Comparison of ENCODE assay signal across 17 cellular contexts in genomic region chr10:103626178-103626577, GRCh38.
DNase-seq lines count a peak whose midpoint lies in the region; ATAC-seq lines count a peak whose summit lies in the region.
"Had no signal": no experiment of that assay in that cellular context is flagged by ENCODE, and none has a peak within 500 bp of the region (broad histone marks: within the 10 kb centered on the region; RNA-seq: fewer than 3 reads in every experiment).

No MANE protein-coding gene starts in this region.

- peaks cover 11 to 14% of the 10 kb centered on the region in 2 donors for H3K36me3 ChIP-seq in neuronal stem cell (replicated peaks in 1 of 2; ENCODE audit: control insufficient read depth in 2 of 2, insufficient read depth in 2 of 2, low read length in 2 of 2)
- H3K36me3 ChIP-seq: HAP-1 had no signal

- in situ Hi-C loops in G401 (cut with HindIII; ENCODE audit: low sequenced_read_pairs) = no loop called here

- H3K9ac ChIP-seq in neuronal stem cell (ENCODE audit: low read depth, low read length, poor library complexity) = no peak overlapping the region

- no peak overlapping the region for H3K4me3 ChIP-seq in neuronal stem cell (ENCODE audit: low read length in 2 of 2)
- H3K4me3 ChIP-seq: HAP-1 had no signal

- no peak overlapping the region for H2BK5ac ChIP-seq in neuronal stem cell (ENCODE audit: low read length)

- no peak for ATAC-seq in T-helper 17 cell
- ATAC-seq in GM18498 (IDR thresholded peaks at IDR 0.05; ENCODE audit: unreplicated experiment) = no peak
- ATAC-seq: PC-3 had no signal

- peak overlapping the region; percentile 48 for H2AK5ac ChIP-seq in neuronal stem cell (ENCODE audit: low read depth, low read length)

- no peak overlapping the region for H3K4ac ChIP-seq in neuronal stem cell (ENCODE audit: low read length)

- H3K27me3 Mint-ChIP-seq in T-helper 17 cell = no peaks in the 10 kb centered on the region

- no peak overlapping the region for H2AFZ ChIP-seq in neuronal stem cell (ENCODE audit: low read length)

- peak; percentile 96 for DNase-seq in G401 (ENCODE audit: low spot score)
- no peak for DNase-seq in T-helper 17 cell
- peak; percentile 90 for DNase-seq in cerebellum (ENCODE audit: low spot score)
- no peak for DNase-seq in neuronal stem cell (ENCODE audit: low spot score)
- DNase-seq in glomerular visceral epithelial cell (ENCODE audit: extremely low spot score) = no peak
- no peak for DNase-seq in NK-92 treated with Interleukin-12 subunit alpha and Interleukin-12 subunit beta, amount 100 ng/mL, for 24 hours (lab: John Stamatoyannopoulos, UW)
- DNase-seq: DMS79 treated with DMSO at 0.1 percent for 48 hours, IMR-90, Karpas-422, NCI-H1417 treated with DMSO at 0.1 percent for 48 hours, NCI-H2029, NCI-H2171, PC-3, RPMI8226 had no signal

- no peak overlapping the region for H2BK120ac ChIP-seq in neuronal stem cell (ENCODE audit: low read depth, low read length)

- no peak overlapping the region for H3K4me3 Mint-ChIP-seq in T-helper 17 cell

- no peak overlapping the region for H2BK12ac ChIP-seq in neuronal stem cell (ENCODE audit: low read length)

- no peak overlapping the region for H3K14ac ChIP-seq in neuronal stem cell (ENCODE audit: low read length)

- no peak overlapping the region for H3K23ac ChIP-seq in neuronal stem cell (ENCODE audit: low read depth, low read length, poor library complexity)

- no peak overlapping the region for H2BK15ac ChIP-seq in neuronal stem cell (ENCODE audit: low read length)

- H3K9me3 ChIP-seq in T-helper 17 cell (ENCODE audit: control insufficient read depth, low read length, poor library complexity, severe bottlenecking) (no peaks in the 10 kb centered on the region), neuronal stem cell (replicated peaks in 1 of 2; ENCODE audit: control insufficient read depth in 2 of 2, insufficient read depth in 1 of 2, low read depth in 1 of 2, low read length in 2 of 2) (no peaks in the 10 kb centered on the region)
- H3K9me3 ChIP-seq: HAP-1 had no signal

- no peaks in the 10 kb centered on the region for H3K27me3 ChIP-seq in neuronal stem cell (ENCODE audit: control insufficient read depth in 3 of 3, insufficient read depth in 3 of 3, low read depth in 1 of 3, low read length in 3 of 3)

- H3K4me2 ChIP-seq in neuronal stem cell (ENCODE audit: insufficient read depth, low read length, poor library complexity, severe bottlenecking) = no peak overlapping the region

- H3K4me1 ChIP-seq in neuronal stem cell (ENCODE audit: control insufficient read depth in 2 of 2, insufficient read depth in 1 of 2, low read depth in 1 of 2, low read length in 2 of 2) = peaks cover 0 to 4% of the 10 kb centered on the region in 2 donors
- H3K4me1 ChIP-seq: HAP-1 had no signal

- H3K27ac Mint-ChIP-seq in T-helper 17 cell = peak overlapping the region; percentile 47

- no peak overlapping the region for H4K91ac ChIP-seq in neuronal stem cell (ENCODE audit: low read depth, low read length, poor library complexity)

- H3K18ac ChIP-seq in neuronal stem cell (ENCODE audit: low read length) = no peak overlapping the region

- no peak overlapping the region for H3K27ac ChIP-seq in neuronal stem cell (replicated peaks; ENCODE audit: low read length)
- H3K27ac ChIP-seq: C4-2B had no signal

- no peaks in the 10 kb centered on the region for H3K4me1 Mint-ChIP-seq in T-helper 17 cell

- no CpG with 5 or more reads among the region's 11 CpGs for WGBS in neuronal stem cell (ENCODE audit: extremely low coverage in 2 of 2, insufficient read length in 2 of 2, insufficient replicate concordance in 1 of 2), 2 donors

- no peaks in the 10 kb centered on the region for H3K79me1 ChIP-seq in neuronal stem cell (ENCODE audit: low read depth, low read length)

- peaks cover 2% of the 10 kb centered on the region for H3K36me3 Mint-ChIP-seq in T-helper 17 cell (ENCODE audit: low read depth)

- no peak overlapping the region for H4K8ac ChIP-seq in neuronal stem cell (ENCODE audit: low read depth, low read length)

Comparison
In these comparisons a context has a peak if more than half of its experiments do, and no peak if none do; other contexts are left out.
1. DNase-seq: peak in G401 (single experiment) and cerebellum (single experiment); none in T-helper 17 cell (0 of 3), neuronal stem cell (single experiment), glomerular visceral epithelial cell (single experiment) and NK-92 treated with Interleukin-12 subunit alpha and Interleukin-12 subunit beta, amount 100 ng/mL, for 24 hours (single experiment).